Comparison of ENCODE assay signal across 9 cellular contexts in genomic region chr10:104297697-104298660, GRCh38. TPM values are rescaled to one million over a fixed set of nuclear protein-coding genes. Genes with fewer than 3 reads are reported as not detected.
DNase-seq lines count a peak whose midpoint lies in the region; ATAC-seq, FAIRE-seq and TF ChIP-seq lines count a peak whose summit lies in the region.
"Had no signal": no experiment of that assay in that cellular context is flagged by ENCODE, and none has a peak within 500 bp of the region (broad histone marks: within the 10 kb centered on the region; RNA-seq: fewer than 3 reads in every experiment).

No MANE protein-coding gene starts in this region.

- TF ChIP-seq CTCF in PC-3 (conservative IDR thresholded peaks at IDR 0.05; ENCODE audit: low read depth, low read length) (peak; percentile 55), endothelial cell of umbilical vein (IDR thresholded peaks at IDR 0.05; ENCODE audit: extremely low read depth in 1 of 2, insufficient read depth in 1 of 2, low read depth in 1 of 2, low read length in 2 of 2) (peak; percentile 57 to 61), retinal pigment epithelial cell (conservative IDR thresholded peaks at IDR 0.05; ENCODE audit: low read depth, low read length) (peak; percentile 75)

- H3F3A ChIP-seq in PC-3 (ENCODE audit: low read length, unreplicated experiment): no peaks in the 10 kb centered on the region

- H3K9me3 Mint-ChIP-seq in activated T-helper 2 cell treated with anti-CD3 and anti-CD28 coated beads, Interferon-gamma antibody, Interleukin-2, Interleukin-4, amounts not matched to agents 10 μg/mL and 5 μg/mL and 100 μg/mL, durations not matched to agents 14 hours and 24 hours and 36 hours: peaks cover 12% of the 10 kb centered on the region
- H3K9me3 Mint-ChIP-seq: CD4-positive, alpha-beta T cell had no signal

- intact Hi-C loops in PC-3 (cut with micrococcal nuclease): no loop called here
- intact Hi-C loops in endothelial cell of umbilical vein (cut with micrococcal nuclease): no loop called here
- intact Hi-C loops in activated T-helper 2 cell treated with anti-CD3 and anti-CD28 coated beads, Interferon-gamma antibody, Interleukin-2, Interleukin-4, amounts not matched to agents 10 μg/mL and 5 μg/mL and 100 μg/mL, durations not matched to agents 14 hours and 24 hours and 36 hours (cut with micrococcal nuclease): no loop called here

- H3K79me2 ChIP-seq in PC-3 (ENCODE audit: low read length): no peaks in the 10 kb centered on the region
- H3K79me2 ChIP-seq in endothelial cell of umbilical vein (ENCODE audit: control insufficient read depth, insufficient read depth, low read length): no peaks in the 10 kb centered on the region

- no peak for ATAC-seq in PC-3
- ATAC-seq in HG03469 (IDR thresholded peaks at IDR 0.05; ENCODE audit: unreplicated experiment): no peak

- peaks cover 18% of the 10 kb centered on the region for H3K4me1 ChIP-seq in PC-3 (ENCODE audit: insufficient read depth, low read length)
- H3K4me1 ChIP-seq in endothelial cell of umbilical vein (ENCODE audit: control insufficient read depth, extremely low read depth, insufficient read depth, low read length): peaks cover 40% of the 10 kb centered on the region

- no peaks in the 10 kb centered on the region for H3K9me1 ChIP-seq in endothelial cell of umbilical vein (replicated peaks; ENCODE audit: control insufficient read depth, extremely low read depth, insufficient read depth, low read length)

- no peak for FAIRE-seq in endothelial cell of umbilical vein (lab: Jason Lieb, UNC)

- no peak overlapping the region for H3K4me3 Mint-ChIP-seq in activated T-helper 2 cell treated with anti-CD3 and anti-CD28 coated beads, Interferon-gamma antibody, Interleukin-2, Interleukin-4, amounts not matched to agents 10 μg/mL and 5 μg/mL and 100 μg/mL, durations not matched to agents 14 hours and 24 hours and 36 hours (ENCODE audit: low read depth)
- H3K4me3 Mint-ChIP-seq: CD4-positive, alpha-beta T cell had no signal

- H3K4me2 ChIP-seq in PC-3 (ENCODE audit: low read length) (no peak overlapping the region), endothelial cell of umbilical vein (ENCODE audit: insufficient read depth, low read length) (no peak overlapping the region)

- peaks cover 28% of the 10 kb centered on the region for H3K4me1 Mint-ChIP-seq in activated T-helper 2 cell treated with anti-CD3 and anti-CD28 coated beads, Interferon-gamma antibody, Interleukin-2, Interleukin-4, amounts not matched to agents 10 μg/mL and 5 μg/mL and 100 μg/mL, durations not matched to agents 14 hours and 24 hours and 36 hours (ENCODE audit: low read depth)

- BruUV-seq in PC-3 (replicated peaks; lab: Mats Ljungman, UMichigan) (no TSS peak), endothelial cell of umbilical vein (replicated peaks; lab: Mats Ljungman, UMichigan) (no TSS peak)

- H3K9me3 ChIP-seq in PC-3 (ENCODE audit: low read length): no peaks in the 10 kb centered on the region
- H3K9me3 ChIP-seq in endothelial cell of umbilical vein (replicated peaks; ENCODE audit: control insufficient read depth, insufficient read depth, low read length): no peaks in the 10 kb centered on the region

- POLR2A ChIA-PET in PC-3 (lab: Charles Lee; ENCODE audit: unreplicated experiment) (no interaction called here), endothelial cell of umbilical vein (lab: Charles Lee) (no interaction called here)

- DNase-seq in NCI-H748 (lab: John Stamatoyannopoulos, UW; ENCODE audit: unreplicated experiment): peak; percentile 12
- no peak for DNase-seq in NCI-H748 treated with DMSO at 0.1 percent for 48 hours (lab: John Stamatoyannopoulos, UW)
- DNase-seq in PC-3: no peak
- DNase-seq in endothelial cell of umbilical vein (ENCODE audit: low read depth, low spot score): no peak
- no peak for DNase-seq in retinal pigment epithelial cell (ENCODE audit: low read depth)
- no peak for DNase-seq in activated T-helper 2 cell treated with anti-CD3 and anti-CD28 coated beads, Interferon-gamma antibody, Interleukin-2, Interleukin-4, amounts not matched to agents 10 μg/mL and 5 μg/mL and 100 μg/mL, durations not matched to agents 14 hours and 24 hours and 36 hours (ENCODE audit: low spot score)
- no peak for DNase-seq in kidney glomerular epithelial cell (lab: John Stamatoyannopoulos, UW)

- no peaks in the 10 kb centered on the region for H4K20me1 ChIP-seq in PC-3 (ENCODE audit: low read length)
- no peaks in the 10 kb centered on the region for H4K20me1 ChIP-seq in endothelial cell of umbilical vein (replicated peaks; ENCODE audit: control insufficient read depth, extremely low read depth, insufficient read depth, low read length)

- H3K27ac Mint-ChIP-seq in activated T-helper 2 cell treated with anti-CD3 and anti-CD28 coated beads, Interferon-gamma antibody, Interleukin-2, Interleukin-4, amounts not matched to agents 10 μg/mL and 5 μg/mL and 100 μg/mL, durations not matched to agents 14 hours and 24 hours and 36 hours: no peak overlapping the region
- H3K27ac Mint-ChIP-seq: CD4-positive, alpha-beta T cell had no signal

- H3K9ac ChIP-seq in PC-3 (ENCODE audit: low read length) (no peak overlapping the region), endothelial cell of umbilical vein (replicated peaks; ENCODE audit: extremely low read depth, insufficient read depth, low read length) (no peak overlapping the region)

- no peaks in the 10 kb centered on the region for H3K36me3 ChIP-seq in PC-3 (ENCODE audit: low read depth, low read length)
- H3K36me3 ChIP-seq in endothelial cell of umbilical vein (ENCODE audit: control insufficient read depth in 2 of 2, extremely low read depth in 1 of 2, insufficient read depth in 2 of 2, low read length in 2 of 2): no peaks in the 10 kb centered on the region

- H3K27me3 Mint-ChIP-seq in activated T-helper 2 cell treated with anti-CD3 and anti-CD28 coated beads, Interferon-gamma antibody, Interleukin-2, Interleukin-4, amounts not matched to agents 10 μg/mL and 5 μg/mL and 100 μg/mL, durations not matched to agents 14 hours and 24 hours and 36 hours (ENCODE audit: low read depth): no peaks in the 10 kb centered on the region
- H3K27me3 Mint-ChIP-seq: CD4-positive, alpha-beta T cell had no signal

- peaks cover 9% of the 10 kb centered on the region for H3K36me3 Mint-ChIP-seq in activated T-helper 2 cell treated with anti-CD3 and anti-CD28 coated beads, Interferon-gamma antibody, Interleukin-2, Interleukin-4, amounts not matched to agents 10 μg/mL and 5 μg/mL and 100 μg/mL, durations not matched to agents 14 hours and 24 hours and 36 hours (ENCODE audit: low read depth)

- no peak for TF ChIP-seq POLR2A in endothelial cell of umbilical vein (IDR thresholded peaks at IDR 0.05; ENCODE audit: low read depth, low read length)

- H3K4me3 ChIP-seq in PC-3 (ENCODE audit: low read length) (no peak overlapping the region), endothelial cell of umbilical vein (replicated peaks in 1 of 3; ENCODE audit: insufficient read depth in 1 of 3, low read depth in 1 of 3, low read length in 3 of 3) (no peak overlapping the region), retinal pigment epithelial cell (ENCODE audit: low read length) (no peak overlapping the region)

- no peak overlapping the region for H3K27ac ChIP-seq in PC-3 (ENCODE audit: low read length)
- no peak overlapping the region for H3K27ac ChIP-seq in endothelial cell of umbilical vein (ENCODE audit: insufficient read depth, low read depth, low read length)

- no peaks in the 10 kb centered on the region for H3K27me3 ChIP-seq in PC-3 (ENCODE audit: low read length)
- H3K27me3 ChIP-seq in endothelial cell of umbilical vein (ENCODE audit: control insufficient read depth in 2 of 2, insufficient read depth in 2 of 2, low read length in 2 of 2): no peaks in the 10 kb centered on the region

- no peaks in the 10 kb centered on the region for H3K9me2 ChIP-seq in PC-3 (replicated peaks; ENCODE audit: low read length)

- dilution Hi-C loops in endothelial cell of umbilical vein (cut with MboI; ENCODE audit: extremely low pct_ligation_motif_present, low sequenced_read_pairs): no loop called here

- no peak overlapping the region for H2AFZ ChIP-seq in PC-3 (ENCODE audit: low read length)
- H2AFZ ChIP-seq in endothelial cell of umbilical vein (ENCODE audit: low read depth, low read length): no peak overlapping the region

- CTCF ChIA-PET in PC-3 (lab: Charles Lee) (no interaction called here), endothelial cell of umbilical vein (lab: Charles Lee) (interaction anchor here (1.1 to 8.8 kb wide), 10 partner anchors 7 to 410 kb away, joined by 3 to 136 read pairs (median 11); partner anchors contain the start of genes CFAP58 and ITPRIP)

RNA-seq across cellular contexts. Expression of gene GSTO2, which starts 29.0 kb away (rescaled TPM):
- total RNA-seq in PC-3 (2014; rRNA removed) (8.1 and 13.8 TPM in 2 replicates), endothelial cell of umbilical vein (0.84 and 0.95 TPM in 2 replicates)
- 1.4 TPM in 2 replicates for polyA plus RNA-seq in endothelial cell of umbilical vein
- 0.87 and 1.1 TPM in 2 replicates for polyA plus RNA-seq in endothelial cell of umbilical vein (2011; cell fraction: cytosol; rRNA removed)
- 0.73 and 0.83 TPM in 2 replicates for polyA plus RNA-seq in endothelial cell of umbilical vein (2011; cell fraction: nucleus; rRNA removed)
- 1.2 and 2.4 TPM in 2 replicates for polyA plus RNA-seq in endothelial cell of umbilical vein (2012)
- 0.19 and 0.87 TPM in 2 replicates for polyA minus RNA-seq in endothelial cell of umbilical vein
- 1.4 TPM for polyA minus RNA-seq in endothelial cell of umbilical vein (2011; cell fraction: cytosol; rRNA and poly(A)+ RNA removed)
- 1.8 and 2.8 TPM in 2 replicates for polyA minus RNA-seq in endothelial cell of umbilical vein (2011; cell fraction: nucleus; rRNA and poly(A)+ RNA removed)
- 0.57 and 1.4 TPM in 2 replicates for total RNA-seq in activated T-helper 2 cell treated with anti-CD3 and anti-CD28 coated beads, Interferon-gamma antibody, Interleukin-2, Interleukin-4, amounts not matched to agents 10 μg/mL and 5 μg/mL and 100 μg/mL, durations not matched to agents 14 hours and 24 hours and 36 hours

RNA-seq across cellular contexts. Expression of gene ITPRIP, which starts 40.3 kb away (rescaled TPM):
- total RNA-seq in PC-3 (2014; rRNA removed): 7.0 and 10.3 TPM in 2 replicates
- total RNA-seq in endothelial cell of umbilical vein: 31.4 and 33.3 TPM in 2 replicates
- polyA plus RNA-seq in endothelial cell of umbilical vein: 27.5 and 33.2 TPM in 2 replicates
- polyA plus RNA-seq in endothelial cell of umbilical vein (2011; cell fraction: cytosol; rRNA removed): 30.0 and 32.0 TPM in 2 replicates
- polyA plus RNA-seq in endothelial cell of umbilical vein (2011; cell fraction: nucleus; rRNA removed): 46.1 and 47.6 TPM in 2 replicates
- polyA plus RNA-seq in endothelial cell of umbilical vein (2012): 33.9 and 36.0 TPM in 2 replicates
- 41.3 and 46.5 TPM in 2 replicates for polyA minus RNA-seq in endothelial cell of umbilical vein
- 13.7 TPM for polyA minus RNA-seq in endothelial cell of umbilical vein (2011; cell fraction: cytosol; rRNA and poly(A)+ RNA removed)
- 69.6 and 71.3 TPM in 2 replicates for polyA minus RNA-seq in endothelial cell of umbilical vein (2011; cell fraction: nucleus; rRNA and poly(A)+ RNA removed)
- total RNA-seq in activated T-helper 2 cell treated with anti-CD3 and anti-CD28 coated beads, Interferon-gamma antibody, Interleukin-2, Interleukin-4, amounts not matched to agents 10 μg/mL and 5 μg/mL and 100 μg/mL, durations not matched to agents 14 hours and 24 hours and 36 hours: 17.1 and 18.8 TPM in 2 replicates

RNA-seq across cellular contexts. Expression of gene GSTO1, which starts 43.3 kb away (rescaled TPM):
- total RNA-seq in PC-3 (2014; rRNA removed) (38.2 and 46.0 TPM in 2 replicates), endothelial cell of umbilical vein (195 and 211 TPM in 2 replicates)
- 85.6 and 124 TPM in 2 replicates for polyA plus RNA-seq in endothelial cell of umbilical vein
- 156 and 164 TPM in 2 replicates for polyA plus RNA-seq in endothelial cell of umbilical vein (2011; cell fraction: cytosol; rRNA removed)
- polyA plus RNA-seq in endothelial cell of umbilical vein (2011; cell fraction: nucleus; rRNA removed): 64.9 and 85.2 TPM in 2 replicates
- polyA plus RNA-seq in endothelial cell of umbilical vein (2012): 290 and 303 TPM in 2 replicates
- 33.9 and 46.7 TPM in 2 replicates for polyA minus RNA-seq in endothelial cell of umbilical vein
- polyA minus RNA-seq in endothelial cell of umbilical vein (2011; cell fraction: cytosol; rRNA and poly(A)+ RNA removed): 55.1 TPM
- 25.7 and 36.3 TPM in 2 replicates for polyA minus RNA-seq in endothelial cell of umbilical vein (2011; cell fraction: nucleus; rRNA and poly(A)+ RNA removed)
- total RNA-seq in activated T-helper 2 cell treated with anti-CD3 and anti-CD28 coated beads, Interferon-gamma antibody, Interleukin-2, Interleukin-4, amounts not matched to agents 10 μg/mL and 5 μg/mL and 100 μg/mL, durations not matched to agents 14 hours and 24 hours and 36 hours: 168 and 174 TPM in 2 replicates

RNA-seq across cellular contexts. Expression of gene CFAP58, which starts 55.7 kb away (rescaled TPM):
- total RNA-seq in PC-3 (2014; rRNA removed): 0.26 TPM in 1 of 2 replicates, not detected in the other
- 0.29 and 0.35 TPM in 2 replicates for total RNA-seq in endothelial cell of umbilical vein
- polyA plus RNA-seq in endothelial cell of umbilical vein: 0.03 and 0.07 TPM in 2 replicates
- polyA plus RNA-seq in endothelial cell of umbilical vein (2011; cell fraction: cytosol; rRNA removed): 0.10 and 0.17 TPM in 2 replicates
- 1.0 and 1.5 TPM in 2 replicates for polyA plus RNA-seq in endothelial cell of umbilical vein (2011; cell fraction: nucleus; rRNA removed)
- polyA plus RNA-seq in endothelial cell of umbilical vein (2012): 0.55 and 0.61 TPM in 2 replicates
- 0.07 TPM in 1 of 2 replicates, not detected in the other for polyA minus RNA-seq in endothelial cell of umbilical vein
- not detected for polyA minus RNA-seq in endothelial cell of umbilical vein (2011; cell fraction: cytosol; rRNA and poly(A)+ RNA removed)
- 0.34 and 0.72 TPM in 2 replicates for polyA minus RNA-seq in endothelial cell of umbilical vein (2011; cell fraction: nucleus; rRNA and poly(A)+ RNA removed)
- total RNA-seq in activated T-helper 2 cell treated with anti-CD3 and anti-CD28 coated beads, Interferon-gamma antibody, Interleukin-2, Interleukin-4, amounts not matched to agents 10 μg/mL and 5 μg/mL and 100 μg/mL, durations not matched to agents 14 hours and 24 hours and 36 hours: 0.57 and 1.1 TPM in 2 replicates
- total RNA-seq: CD4-positive, alpha-beta T cell had no signal
